In the genomic region with DNA sequence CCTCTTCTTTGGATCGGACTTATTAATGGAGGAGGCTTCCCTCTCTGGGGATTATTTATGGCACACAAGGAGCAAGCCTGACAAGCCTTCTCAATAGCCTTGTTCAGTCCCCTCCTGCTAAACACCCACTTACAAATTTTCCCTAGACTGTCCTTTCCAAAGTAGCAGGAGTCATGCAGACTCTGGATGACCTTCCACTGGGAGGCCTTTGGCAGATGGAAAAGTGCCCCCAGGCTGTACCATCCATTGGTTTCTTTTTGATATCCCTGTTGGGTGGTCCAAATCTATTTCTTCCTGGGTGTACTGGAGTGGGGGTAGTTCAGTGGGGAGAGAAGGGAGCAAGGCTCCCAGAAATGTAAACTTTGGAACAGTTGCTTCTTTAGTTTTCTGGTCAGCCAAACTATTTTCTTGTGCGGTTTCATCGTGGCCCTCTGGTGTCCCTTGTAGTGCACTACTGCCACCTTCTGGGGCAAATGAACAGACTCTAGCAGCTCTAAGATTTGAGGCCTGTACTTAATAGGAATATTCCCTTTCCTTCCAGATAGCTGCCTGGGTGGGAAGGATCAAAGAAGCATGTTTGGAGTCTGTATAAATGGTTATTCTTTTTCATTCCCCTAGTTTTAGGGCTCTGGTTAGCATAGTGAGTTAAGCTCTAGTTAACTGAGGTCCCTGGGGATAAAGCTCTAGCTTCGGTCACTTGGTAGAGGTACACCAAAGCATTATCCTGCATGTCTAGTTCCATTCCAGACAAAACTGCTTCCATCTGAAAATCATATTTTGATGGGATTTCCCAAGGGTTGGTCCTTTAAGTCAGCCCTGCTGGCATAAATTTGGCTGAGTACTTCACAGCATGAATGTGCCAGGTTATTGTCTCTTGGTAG, we compare ENCODE assay signal across 8 cellular contexts.
DNase-seq lines count a peak whose midpoint lies in the region; ATAC-seq and TF ChIP-seq lines count a peak whose summit lies in the region.

No MANE protein-coding gene starts in this region.

- BruUV-seq in MCF 10A (replicated peaks; lab: Mats Ljungman, UMichigan): no TSS peak

- CTCF ChIA-PET in MCF 10A (lab: Yijun Ruan, JAX): interaction anchor here (0.5 to 1.3 kb wide), 6 partner anchors 10 to 1821 kb away, joined by 3 to 5 read pairs (median 4); no protein-coding TSS in a partner anchor

- no peaks in the 10 kb centered on the region for H3K9me3 Mint-ChIP-seq in MCF 10A (ENCODE audit: unreplicated experiment)

- TF ChIP-seq CTCF in MCF 10A (IDR thresholded peaks at IDR 0.05; ENCODE audit: unreplicated experiment): peak; percentile 51

- no peak overlapping the region for H3K27ac Mint-ChIP-seq in MCF 10A (ENCODE audit: low read depth, unreplicated experiment)

- no peaks in the 10 kb centered on the region for H3K36me3 Mint-ChIP-seq in MCF 10A (ENCODE audit: insufficient read depth, unreplicated experiment)

- intact Hi-C loops in MCF 10A (cut with micrococcal nuclease): loop anchor here (1.0 to 5.0 kb wide), 5 partner anchors 340 to 1976 kb away; no protein-coding TSS in a partner anchor

- no peak overlapping the region for H3K4me3 Mint-ChIP-seq in MCF 10A (ENCODE audit: unreplicated experiment)

- POLR2A ChIA-PET in MCF 10A (lab: Yijun Ruan, JAX): no interaction called here

- DNase-seq in D341Med (ENCODE audit: low spot score) (peak; percentile 70), NCI-H446 treated with DMSO at 0.1 percent for 48 hours (lab: John Stamatoyannopoulos, UW) (peak; percentile 16), MCF 10A (ENCODE audit: unreplicated experiment) (peak; percentile 76), left lobe of liver (ENCODE audit: low spot score) (no peak), GF-D8 (lab: John Stamatoyannopoulos, UW) (no peak)
- DNase-seq in activated CD8-positive, alpha-beta memory T cell treated with anti-CD3 and anti-CD28 coated beads, Interleukin-2, amount 50 U/mL, for 48 hours: no peak

- ATAC-seq in GM18870 (IDR thresholded peaks at IDR 0.05; ENCODE audit: unreplicated experiment) (peak; percentile 71), HG03095 (IDR thresholded peaks at IDR 0.05; ENCODE audit: unreplicated experiment) (peak; percentile 71), left lobe of liver (peak; percentile 88)

- no peaks in the 10 kb centered on the region for H3K27me3 Mint-ChIP-seq in MCF 10A (ENCODE audit: insufficient read depth, unreplicated experiment)

- H3K4me1 Mint-ChIP-seq in MCF 10A (ENCODE audit: insufficient read depth, unreplicated experiment): peaks cover 23% of the 10 kb centered on the region

Comparison
In these comparisons a context has a peak if more than half of its experiments do, and no peak if none do; other contexts are left out.
1. DNase-seq: peak in D341Med (single experiment), NCI-H446 treated with DMSO at 0.1 percent for 48 hours (single experiment) and MCF 10A (single experiment); none in left lobe of liver (single experiment), GF-D8 (single experiment) and activated CD8-positive, alpha-beta memory T cell treated with anti-CD3 and anti-CD28 coated beads, Interleukin-2, amount 50 U/mL, for 48 hours (single experiment).
2. Peak in every context shown above with its lines, with median percentiles within 50 percentile points of each other: ATAC-seq.